ENCODE assay signal across 15 cellular contexts in the genomic region with DNA sequence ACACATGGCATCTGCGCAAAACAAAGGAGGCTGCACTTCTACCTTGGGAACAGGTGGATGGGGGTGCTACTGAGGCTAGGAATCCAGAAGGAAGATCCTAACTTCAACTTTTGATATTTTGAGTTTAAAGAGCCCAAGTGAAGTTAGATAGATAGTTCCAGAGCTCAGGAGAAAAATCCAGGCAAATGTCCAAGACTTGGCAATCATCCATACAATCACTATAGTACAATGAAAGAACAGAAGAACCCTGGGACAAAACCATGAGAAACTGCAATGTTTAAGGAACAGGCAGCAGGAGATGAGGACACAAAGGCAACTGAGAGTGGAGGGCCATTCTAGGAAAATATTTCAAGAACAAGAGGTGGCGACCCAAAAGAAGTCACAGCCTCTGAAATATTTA. TPM values are rescaled to one million over a fixed set of nuclear protein-coding genes. Genes with fewer than 3 reads are reported as not detected.
A peak's percentile ranks its signal among the peaks of the same experiment; 100 is the strongest.
DNase-seq lines count a peak whose midpoint lies in the region; ATAC-seq and TF ChIP-seq lines count a peak whose summit lies in the region.
"Had no signal": no experiment of that assay in that cellular context is flagged by ENCODE, and none has a peak within 500 bp of the region (broad histone marks: within the 10 kb centered on the region; RNA-seq: fewer than 3 reads in every experiment).

No MANE protein-coding gene starts in this region.

- ATAC-seq in HG02884 (IDR thresholded peaks at IDR 0.05; ENCODE audit: unreplicated experiment) (no peak), HG03097 (IDR thresholded peaks at IDR 0.05; ENCODE audit: low FRiP score, unreplicated experiment) (no peak)
- ATAC-seq: A549 had no signal

- H3K27ac ChIP-seq in angular gyrus (ENCODE audit: low read depth, low read length), result peak overlapping the region; percentile 7
- H3K27ac ChIP-seq in temporal lobe (ENCODE audit: low read depth, low read length), result peak overlapping the region; percentile 22
- H3K27ac ChIP-seq: A549, C4-2B, HL-60 had no signal

- no peak overlapping the region for H3K4me3 ChIP-seq in fibroblast of pulmonary artery (replicated peaks; ENCODE audit: low read depth, low read length)
- H3K4me3 ChIP-seq: A549 had no signal

- TF ChIP-seq CTCF in fibroblast of pulmonary artery (IDR thresholded peaks at IDR 0.05; ENCODE audit: low read length, missing control alignments), result no peak

- DNase-seq in dermis blood vessel endothelial cell (peak; percentile 59), fibroblast of pulmonary artery (ENCODE audit: low read depth) (peak; percentile 62), NOMO-1 treated with DMSO at 0.1 percent for 48 hours (lab: John Stamatoyannopoulos, UW; ENCODE audit: unreplicated experiment) (no peak)
- DNase-seq: BE2C; CD4-positive, alpha-beta memory T cell; DMS153; DMS79 treated with DMSO at 0.1 percent for 48 hours; GDM1 had no signal

RNA-seq across cellular contexts. Expression of gene CDYL2, which starts 12.4 kb away (rescaled TPM):
- total RNA-seq in dermis blood vessel endothelial cell (30.6 and 32.2 TPM in 2 replicates), temporal lobe (7.6 TPM)
